In genomic region chr2:241753493-241753892, GRCh38 we compare ENCODE assay signal across 23 cellular contexts. TPM values are rescaled to one million over a fixed set of nuclear protein-coding genes. Genes with fewer than 3 reads are reported as not detected.
DNase-seq lines count a peak whose midpoint lies in the region; ATAC-seq and TF ChIP-seq lines count a peak whose summit lies in the region.
"Had no signal": no experiment of that assay in that cellular context is flagged by ENCODE, and none has a peak within 500 bp of the region (broad histone marks: within the 10 kb centered on the region; RNA-seq: fewer than 3 reads in every experiment).

No MANE protein-coding gene starts in this region.

- H3K14ac ChIP-seq in H9 (ENCODE audit: insufficient read depth, low read length) (0 out of 2 replicates have a peak overlapping the region, but pooled peaks have one; percentile 40), mesenchymal stem cell (ENCODE audit: low read length in 2 of 2) (no peak overlapping the region)

- H3K27me3 Mint-ChIP-seq in H9 (ENCODE audit: low read depth): no peaks in the 10 kb centered on the region
- H3K27me3 Mint-ChIP-seq in WTC11 (ENCODE audit: low read depth): no peaks in the 10 kb centered on the region
- H3K27me3 Mint-ChIP-seq: CD4-positive, CD25-positive, alpha-beta regulatory T cell had no signal

- H2BK120ac ChIP-seq in H9 (ENCODE audit: low read depth, low read length, poor library complexity, severe bottlenecking) (no peak overlapping the region), mesenchymal stem cell (ENCODE audit: low read depth, low read length) (no peak overlapping the region)

- H2BK20ac ChIP-seq in H9 (ENCODE audit: low read depth, low read length, poor library complexity, severe bottlenecking): no peak overlapping the region

- H3T11ph ChIP-seq in H9 (ENCODE audit: low read length): no peak overlapping the region

- no peaks in the 10 kb centered on the region for H3K9me3 Mint-ChIP-seq in H9
- no peaks in the 10 kb centered on the region for H3K9me3 Mint-ChIP-seq in WTC11

- H3K27ac ChIP-seq in BLaER1 (peak overlapping the region; percentile 15; the same call in 1 of the 2 replicates), H9 (ENCODE audit: insufficient read length, low read depth, low read length) (no peak overlapping the region), mesenchymal stem cell (ENCODE audit: low read length, poor library complexity, severe bottlenecking) (no peak overlapping the region), smooth muscle cell (ENCODE audit: low read depth) (no peak overlapping the region)
- H3K27ac ChIP-seq: GM23248 had no signal

- ATAC-seq in WTC11: no peak
- ATAC-seq: K562, SK-N-SH treated with all-trans-retinoic acid at 6 μM for 48 hours had no signal

- H4K20me1 ChIP-seq in BLaER1 (no peaks in the 10 kb centered on the region), H9 (ENCODE audit: control insufficient read depth, insufficient read depth, insufficient read length) (no peaks in the 10 kb centered on the region), smooth muscle cell (ENCODE audit: low read depth) (no peaks in the 10 kb centered on the region)

- H3K79me2 ChIP-seq in H9 (ENCODE audit: insufficient read depth, low read length) (no peaks in the 10 kb centered on the region), smooth muscle cell (ENCODE audit: low read depth) (no peaks in the 10 kb centered on the region)

- H4K91ac ChIP-seq in H9 (ENCODE audit: insufficient read length, low read depth, low read length) (no peak overlapping the region), mesenchymal stem cell (ENCODE audit: low read length) (no peak overlapping the region)

- H3K4me3 ChIP-seq in BLaER1 (no peak overlapping the region), mesenchymal stem cell (ENCODE audit: insufficient read depth in 1 of 2, low read depth in 1 of 2, low read length in 2 of 2) (no peak overlapping the region), smooth muscle cell (no peak overlapping the region)
- H3K4me3 ChIP-seq: GM23248, K562 had no signal

- TF ChIP-seq CTCF in H9 (conservative IDR thresholded peaks at IDR 0.05) (no peak), WTC11 (IDR thresholded peaks at IDR 0.05) (no peak), smooth muscle cell (IDR thresholded peaks at IDR 0.05; ENCODE audit: borderline replicate concordance, insufficient read depth, poor library complexity, severe bottlenecking) (no peak)

- H2BK5ac ChIP-seq in H9 (ENCODE audit: insufficient read length, low read length): no peak overlapping the region
- no peak overlapping the region for H2BK5ac ChIP-seq in mesenchymal stem cell (ENCODE audit: low read depth, low read length, poor library complexity, severe bottlenecking)

- H3K56ac ChIP-seq in H9 (ENCODE audit: insufficient read length, low read depth, low read length): no peak overlapping the region

- H3K4me1 ChIP-seq in BLaER1 (peaks cover 37% of the 10 kb centered on the region), H9 (ENCODE audit: insufficient read depth, low read length) (no peaks in the 10 kb centered on the region), mesenchymal stem cell (ENCODE audit: control insufficient read depth, insufficient read depth, low read depth, low read length) (peaks cover 24% of the 10 kb centered on the region), smooth muscle cell (ENCODE audit: low read depth) (no peaks in the 10 kb centered on the region)
- H3K4me1 ChIP-seq: BE2C had no signal

- H3K9ac ChIP-seq in BLaER1 (no peak overlapping the region; the same call in 1 of the 2 replicates), H9 (ENCODE audit: extremely low read depth, insufficient read length, low read length) (no peak overlapping the region), mesenchymal stem cell (ENCODE audit: low read length) (no peak overlapping the region), smooth muscle cell (ENCODE audit: low read depth) (no peak overlapping the region)
- H3K9ac ChIP-seq: GM23248 had no signal

- H3K36me3 ChIP-seq in BLaER1 (peaks cover 82% of the 10 kb centered on the region), mesenchymal stem cell (ENCODE audit: control insufficient read depth in 1 of 2, insufficient read depth in 2 of 2, low read depth in 1 of 2, low read length in 2 of 2) (peaks cover 70 to 78% of the 10 kb centered on the region in 2 experiments), smooth muscle cell (ENCODE audit: low read depth) (no peaks in the 10 kb centered on the region)

- CTCF ChIA-PET in WTC11 (lab: Charles Lee): no interaction called here

- no peak overlapping the region for H2BK15ac ChIP-seq in H9 (ENCODE audit: low read depth, low read length)
- no peak overlapping the region for H2BK15ac ChIP-seq in mesenchymal stem cell (ENCODE audit: low read depth, poor library complexity, severe bottlenecking)

- H3K4ac ChIP-seq in H9 (ENCODE audit: low read depth, low read length) (no peak overlapping the region), mesenchymal stem cell (ENCODE audit: low read depth in 1 of 2, low read length in 2 of 2) (no peak overlapping the region)

- H3K23ac ChIP-seq in H9 (ENCODE audit: insufficient read length, low read depth, low read length) (no peak overlapping the region), mesenchymal stem cell (ENCODE audit: low read length in 2 of 2) (no peak overlapping the region)

- H3K23me2 ChIP-seq in H9 (ENCODE audit: insufficient read length, low read depth, low read length, poor library complexity, severe bottlenecking): no peaks in the 10 kb centered on the region

- peak overlapping the region; percentile 65 to 91 (median 75); a peak in 3 of 7 replicates for H3K27ac Mint-ChIP-seq in H9
- peak overlapping the region; percentile 82 for H3K27ac Mint-ChIP-seq in WTC11

- H2AFZ ChIP-seq in H9 (ENCODE audit: low read length): no peak overlapping the region
- H2AFZ ChIP-seq in mesenchymal stem cell (ENCODE audit: low read depth, low read length): no peak overlapping the region
- no peak overlapping the region for H2AFZ ChIP-seq in smooth muscle cell (ENCODE audit: low read depth)
- H2AFZ ChIP-seq: GM23248 had no signal

- POLR2A ChIA-PET in WTC11 (lab: Charles Lee): no interaction called here

- no peaks in the 10 kb centered on the region for H3K4me1 Mint-ChIP-seq in H9
- H3K4me1 Mint-ChIP-seq in WTC11: no peaks in the 10 kb centered on the region

- H3K18ac ChIP-seq in H9 (ENCODE audit: insufficient read length, low read depth, low read length) (no peak overlapping the region), mesenchymal stem cell (ENCODE audit: low read depth in 1 of 2, low read length in 2 of 2) (no peak overlapping the region)

- DNase-seq in H9 (no peak), WTC11 (ENCODE audit: low spot score) (no peak), mesenchymal stem cell (no peak), smooth muscle cell (lab: John Stamatoyannopoulos, UW; ENCODE audit: unreplicated experiment) (no peak), cerebellar cortex (ENCODE audit: low spot score) (no peak), SW480 (ENCODE audit: low spot score) (no peak)
- DNase-seq: BE2C; CD4-positive, CD25-positive, alpha-beta regulatory T cell; EL; GF-D8; GM23248; MM.1S; NCI-H1048; NCI-H1417 treated with DMSO at 0.1 percent for 48 hours; NCI-H187 treated with DMSO at 0.1 percent for 48 hours; NCI-H2107; NCI-H2227 treated with DMSO at 0.1 percent for 48 hours; NCI-H510A; NCI-H748 treated with DMSO at 0.1 percent for 48 hours had no signal

- H2AK5ac ChIP-seq in H9 (ENCODE audit: insufficient read length, low read length): no peak overlapping the region
- peak overlapping the region; percentile 10 for H2AK5ac ChIP-seq in mesenchymal stem cell (ENCODE audit: low read length, severe bottlenecking)

- WGBS in H9 (ENCODE audit: extremely low coverage, insufficient read length, low lambda C conversion rate): no CpG with 5 or more reads among the region's 17 CpGs
- 98% methylated on average over 17 of the region's 17 CpGs for WGBS in mesenchymal stem cell
- WGBS in smooth muscle cell (ENCODE audit: low lambda C conversion rate): 96% methylated on average over 17 of the region's 17 CpGs

- H3K36me3 Mint-ChIP-seq in H9 (ENCODE audit: insufficient read depth in 1 of 3, low read depth in 3 of 3): peaks cover 8 to 36% (median 26%) of the 10 kb centered on the region in 3 experiments; a peak in 6 of 7 replicates
- H3K36me3 Mint-ChIP-seq in WTC11: peaks cover 9% of the 10 kb centered on the region; the same call in 1 of the 2 replicates

- H4K5ac ChIP-seq in H9 (ENCODE audit: insufficient read length, low read depth, low read length): no peak overlapping the region

- H4K8ac ChIP-seq in H9 (replicated peaks; ENCODE audit: insufficient read length, low read depth, low read length) (no peak overlapping the region), mesenchymal stem cell (ENCODE audit: low read length) (no peak overlapping the region)

- H3K27me3 ChIP-seq in BLaER1 (no peaks in the 10 kb centered on the region), H9 (ENCODE audit: insufficient read depth, low read length) (no peaks in the 10 kb centered on the region), mesenchymal stem cell (ENCODE audit: control insufficient read depth in 1 of 2, insufficient read depth in 1 of 2, low read length in 2 of 2) (no peaks in the 10 kb centered on the region), smooth muscle cell (ENCODE audit: low read depth) (no peaks in the 10 kb centered on the region)
- H3K27me3 ChIP-seq: BE2C had no signal

- H3K4me3 Mint-ChIP-seq in H9 (no peak overlapping the region), WTC11 (no peak overlapping the region)
- H3K4me3 Mint-ChIP-seq: CD4-positive, CD25-positive, alpha-beta regulatory T cell had no signal

- H3K9me3 ChIP-seq in BLaER1 (no peaks in the 10 kb centered on the region; the same call in 1 of the 2 replicates), H9 (ENCODE audit: control insufficient read depth, low read depth, low read length) (no peaks in the 10 kb centered on the region), mesenchymal stem cell (ENCODE audit: control insufficient read depth, low read length) (no peaks in the 10 kb centered on the region), smooth muscle cell (replicated peaks; ENCODE audit: low read depth) (no peaks in the 10 kb centered on the region)
- H3K9me3 ChIP-seq: BE2C had no signal

- no peaks in the 10 kb centered on the region for H3F3A ChIP-seq in smooth muscle cell (ENCODE audit: low read depth)

- H2BK12ac ChIP-seq in H9 (ENCODE audit: insufficient read length, low read depth, low read length) (no peak overlapping the region), mesenchymal stem cell (ENCODE audit: low read length in 2 of 2) (no peak overlapping the region)

- H3K79me1 ChIP-seq in H9 (ENCODE audit: insufficient read depth, low read depth, low read length, poor library complexity, severe bottlenecking) (no peaks in the 10 kb centered on the region), mesenchymal stem cell (replicated peaks; ENCODE audit: low read length, poor library complexity, severe bottlenecking) (peaks cover 20% of the 10 kb centered on the region)

- H3K4me2 ChIP-seq in BLaER1 (no peak overlapping the region), H9 (ENCODE audit: insufficient read depth, insufficient read length, low read length) (no peak overlapping the region), mesenchymal stem cell (ENCODE audit: low read length, poor library complexity, severe bottlenecking) (no peak overlapping the region), smooth muscle cell (no peak overlapping the region)

RNA-seq across cellular contexts. Expression of gene D2HGDH, which starts 19.1 kb away (rescaled TPM):
- 10.0 TPM in 2 replicates for total RNA-seq in H9 (2021)
- 22.7 to 28.1 TPM (median 26.8 TPM) in 3 replicates for total RNA-seq in WTC11 (2021)
- polyA plus RNA-seq in mesenchymal stem cell (2013, experiment 1 of 2): 5.7 TPM
- 5.3 TPM for polyA plus RNA-seq in mesenchymal stem cell (2013, experiment 2 of 2)
- 3.7 and 7.0 TPM in 2 replicates for total RNA-seq in smooth muscle cell
- polyA plus RNA-seq in smooth muscle cell: 18.7 and 20.7 TPM in 2 replicates

RNA-seq across cellular contexts. Expression of gene GAL3ST2, which starts 23.1 kb away (rescaled TPM):
- total RNA-seq in H9 (2021): 0.33 and 0.37 TPM in 2 replicates
- total RNA-seq in WTC11 (2021): 0.73 to 0.98 TPM (median 0.78 TPM) in 3 replicates
- polyA plus RNA-seq in mesenchymal stem cell (2013, experiment 1 of 2): 0.06 TPM
- polyA plus RNA-seq in mesenchymal stem cell (2013, experiment 2 of 2): 0.07 TPM
- not detected in 2 replicates for total RNA-seq in smooth muscle cell
- 0.34 TPM in 2 replicates for polyA plus RNA-seq in smooth muscle cell
- total RNA-seq: GM23248, LHCN-M2 had no signal
- polyA plus RNA-seq: CD4-positive, CD25-positive, alpha-beta regulatory T cell; GM23248; K562 had no signal

RNA-seq across cellular contexts. Expression of gene ING5, which starts 51.7 kb away (rescaled TPM):
- 60.4 and 66.0 TPM in 2 replicates for total RNA-seq in H9 (2021)
- total RNA-seq in WTC11 (2021): 43.1 to 47.4 TPM (median 45.3 TPM) in 3 replicates
- polyA plus RNA-seq in mesenchymal stem cell (2013, experiment 1 of 2): 11.3 TPM
- polyA plus RNA-seq in mesenchymal stem cell (2013, experiment 2 of 2): 11.4 TPM
- 6.7 and 35.0 TPM in 2 replicates for total RNA-seq in smooth muscle cell
- 10.6 and 15.2 TPM in 2 replicates for polyA plus RNA-seq in smooth muscle cell

RNA-seq across cellular contexts. Expression of gene NEU4, which starts 55.5 kb away (rescaled TPM):
- 0.42 and 0.70 TPM in 2 replicates for total RNA-seq in H9 (2021)
- total RNA-seq in WTC11 (2021): 2.2 to 4.1 TPM (median 3.0 TPM) in 3 replicates
- not detected for polyA plus RNA-seq in mesenchymal stem cell (2013, experiment 1 of 2)
- polyA plus RNA-seq in mesenchymal stem cell (2013, experiment 2 of 2): 0.11 TPM
- not detected in 2 replicates for total RNA-seq in smooth muscle cell
- polyA plus RNA-seq in smooth muscle cell: 0.10 TPM in 1 of 2 replicates, not detected in the other
- total RNA-seq: GM23248, LHCN-M2 had no signal
- polyA plus RNA-seq: GM23248 had no signal
